ENCODE assay signal across 8 cellular contexts in genomic region chr15:52466134-52466701, GRCh38.
A peak's percentile ranks its signal among the peaks of the same experiment; 100 is the strongest.
DNase-seq lines count a peak whose midpoint lies in the region; ATAC-seq and TF ChIP-seq lines count a peak whose summit lies in the region.

No MANE protein-coding gene starts in this region.

- H3K36me3 ChIP-seq in stomach = no peaks in the 10 kb centered on the region

- peak overlapping the region; percentile 30 for H3K4me3 Mint-ChIP-seq in T-helper 2 cell treated with Interferon-gamma antibody and Interleukin-4, amounts not matched to agents 5 μg/mL and 100 μg/mL, for 36 hours

- no peaks in the 10 kb centered on the region for H3K9me3 Mint-ChIP-seq in T-helper 2 cell treated with Interferon-gamma antibody and Interleukin-4, amounts not matched to agents 5 μg/mL and 100 μg/mL, for 36 hours

- no peak overlapping the region for H3K27ac ChIP-seq in stomach

- peak overlapping the region; percentile 6 for H3K27ac Mint-ChIP-seq in T-helper 2 cell treated with Interferon-gamma antibody and Interleukin-4, amounts not matched to agents 5 μg/mL and 100 μg/mL, for 36 hours

- no peaks in the 10 kb centered on the region for H3K27me3 ChIP-seq in stomach

- TF ChIP-seq EP300 in stomach (IDR thresholded peaks at IDR 0.05) = no peak

- intact Hi-C loops in stomach (cut with DNase I; ENCODE audit: low total_unique reads) = no loop called here

- ATAC-seq in HG03045 (IDR thresholded peaks at IDR 0.05; ENCODE audit: unreplicated experiment) = peak; percentile 94

- TF ChIP-seq CTCF in stomach (IDR thresholded peaks at IDR 0.05) = no peak

- H3K36me3 Mint-ChIP-seq in T-helper 2 cell treated with Interferon-gamma antibody and Interleukin-4, amounts not matched to agents 5 μg/mL and 100 μg/mL, for 36 hours (ENCODE audit: low read depth) = peaks cover 3% of the 10 kb centered on the region

- 63 to 80% (median 78%) methylated on average over 2 of the region's 2 CpGs for WGBS in stomach, 5 donors

- H3K4me1 ChIP-seq in stomach = peaks cover 0 to 44% (median 15%) of the 10 kb centered on the region in 4 donors

- H3K4me3 ChIP-seq in stomach = no peak overlapping the region

- peaks cover 0 to 13% (median 9%) of the 10 kb centered on the region in 4 donors for H3K9me3 ChIP-seq in stomach

- TF ChIP-seq POLR2A in stomach (IDR thresholded peaks at IDR 0.05) = no peak

- DNase-seq in activated naive CD4-positive, alpha-beta T cell treated with Interleukin-2 at 50 U/mL for 16 hours = peak; percentile 75
- DNase-seq in activated naive CD4-positive, alpha-beta T cell (lab: John Stamatoyannopoulos, UW) = no peak
- peak; percentile 70 for DNase-seq in T-helper 2 cell treated with Interferon-gamma antibody and Interleukin-4, amounts not matched to agents 5 μg/mL and 100 μg/mL, for 36 hours (ENCODE audit: low spot score)
- DNase-seq in iPS-NIHi11 (ENCODE audit: low spot score) (peak; percentile 61), stomach (peak; percentile 40), NCI-H226 (no peak), NCI-H1417 (lab: John Stamatoyannopoulos, UW) (no peak)

- H3K27me3 Mint-ChIP-seq in T-helper 2 cell treated with Interferon-gamma antibody and Interleukin-4, amounts not matched to agents 5 μg/mL and 100 μg/mL, for 36 hours (ENCODE audit: low read depth) = no peaks in the 10 kb centered on the region

- peaks cover 43% of the 10 kb centered on the region for H3K4me1 Mint-ChIP-seq in T-helper 2 cell treated with Interferon-gamma antibody and Interleukin-4, amounts not matched to agents 5 μg/mL and 100 μg/mL, for 36 hours (ENCODE audit: low read depth)

Comparison
In these comparisons a context has a peak if more than half of its experiments do, and no peak if none do; other contexts are left out.
1. DNase-seq: peak in activated naive CD4-positive, alpha-beta T cell treated with Interleukin-2 at 50 U/mL for 16 hours (single experiment), T-helper 2 cell treated with Interferon-gamma antibody and Interleukin-4, amounts not matched to agents 5 μg/mL and 100 μg/mL, for 36 hours (single experiment), iPS-NIHi11 (single experiment) and stomach (single experiment); none in activated naive CD4-positive, alpha-beta T cell (0 of 4), NCI-H226 (single experiment) and NCI-H1417 (0 of 3).